In genomic region chr9:96442491-96442890, GRCh38 we compare ENCODE assay signal across 25 cellular contexts. TPM values are rescaled to one million over a fixed set of nuclear protein-coding genes. Genes with fewer than 3 reads are reported as not detected.
DNase-seq lines count a peak whose midpoint lies in the region; ATAC-seq, FAIRE-seq and TF ChIP-seq lines count a peak whose summit lies in the region.
"Had no signal": no experiment of that assay in that cellular context is flagged by ENCODE, and none has a peak within 500 bp of the region (broad histone marks: within the 10 kb centered on the region; RNA-seq: fewer than 3 reads in every experiment).

No MANE protein-coding gene starts in this region.

- WGBS in A549 (ENCODE audit: missing lambda C conversion rate) = 89% methylated on average over 2 of the region's 3 CpGs

- H3K9me3 Mint-ChIP-seq in activated CD4-positive, alpha-beta memory T cell treated with anti-CD3 and anti-CD28 coated beads for 36 hours = peaks cover 2% of the 10 kb centered on the region
- H3K9me3 Mint-ChIP-seq: CD4-positive, CD25-positive, alpha-beta regulatory T cell; IgD-negative memory B cell had no signal

- no peak for TF ChIP-seq POLR2A in A549 (IDR thresholded peaks at IDR 0.05; ENCODE audit: low read length)

- CTCF ChIA-PET in A549 (lab: Yijun Ruan, JAX) = interaction anchor here (0.5 to 2.0 kb wide), 11 partner anchors 8 to 194 kb away, joined by 3 to 12 read pairs (median 4); no protein-coding TSS in a partner anchor
- CTCF ChIA-PET in activated CD4-positive, alpha-beta memory T cell treated with anti-CD3 and anti-CD28 coated beads for 36 hours (lab: Charles Lee) = interaction anchor here (0.7 to 5.7 kb wide), 29 partner anchors 9 to 414 kb away, joined by 3 to 48 read pairs (median 4); partner anchors contain the start of genes CDC14B, HABP4, PRXL2C and ZNF510

- no peak for TF ChIP-seq RAD21 in A549 (conservative IDR thresholded peaks at IDR 0.05 in 1 of 2, IDR thresholded peaks at IDR 0.05 in 1 of 2)

- no peaks in the 10 kb centered on the region for H3K79me2 ChIP-seq in osteoblast (ENCODE audit: insufficient read depth, low read length)

- no peak for TF ChIP-seq EP300 in A549 (IDR thresholded peaks at IDR 0.05)

- H3K9me3 ChIP-seq in A549 (no peaks in the 10 kb centered on the region), osteoblast (ENCODE audit: low read depth, low read length) (no peaks in the 10 kb centered on the region)
- H3K9me3 ChIP-seq: left ventricle myocardium inferior, neutrophil, suprapubic skin had no signal

- no peak overlapping the region for H3K27ac Mint-ChIP-seq in activated CD4-positive, alpha-beta memory T cell treated with anti-CD3 and anti-CD28 coated beads for 36 hours
- H3K27ac Mint-ChIP-seq: activated CD4-positive, alpha-beta T cell treated with anti-CD3 and anti-CD28 coated beads for 36 hours; CD4-positive, CD25-positive, alpha-beta regulatory T cell had no signal

- H3K4me3 ChIP-seq in A549 = no peak overlapping the region
- H3K4me3 ChIP-seq in HL-60 (replicated peaks; ENCODE audit: insufficient read depth, low read length) = no peak overlapping the region
- H3K4me3 ChIP-seq in osteoblast (ENCODE audit: insufficient read depth, low read length) = no peak overlapping the region
- H3K4me3 ChIP-seq: cardiac muscle cell, dorsolateral prefrontal cortex, left ventricle myocardium inferior, suprapubic skin had no signal

- no peak for FAIRE-seq in A549 (lab: Jason Lieb, UNC)
- FAIRE-seq: GM12891, TTC549 had no signal

- POLR2A ChIA-PET in A549 (lab: Yijun Ruan, JAX) = no interaction called here
- POLR2A ChIA-PET in activated CD4-positive, alpha-beta memory T cell treated with anti-CD3 and anti-CD28 coated beads for 36 hours (lab: Charles Lee) = interaction anchor here (0.6 to 1.5 kb wide), 3 partner anchors 124 to 213 kb away, joined by 3 read pairs; partner anchors contain the start of gene PRXL2C

- H3K4me2 ChIP-seq in A549 (no peak overlapping the region), osteoblast (ENCODE audit: insufficient read depth, low read length) (no peak overlapping the region)

- no peak overlapping the region for H3K4me3 Mint-ChIP-seq in activated CD4-positive, alpha-beta memory T cell treated with anti-CD3 and anti-CD28 coated beads for 36 hours
- H3K4me3 Mint-ChIP-seq: activated CD4-positive, alpha-beta T cell treated with anti-CD3 and anti-CD28 coated beads for 36 hours; IgD-negative memory B cell had no signal

- no peaks in the 10 kb centered on the region for H4K20me1 ChIP-seq in osteoblast (ENCODE audit: insufficient read depth, low read length)

- peaks cover 3% of the 10 kb centered on the region for H3K4me1 Mint-ChIP-seq in activated CD4-positive, alpha-beta memory T cell treated with anti-CD3 and anti-CD28 coated beads for 36 hours (ENCODE audit: low read depth)
- H3K4me1 Mint-ChIP-seq: activated CD4-positive, alpha-beta T cell treated with anti-CD3 and anti-CD28 coated beads for 36 hours; CD4-positive, CD25-positive, alpha-beta regulatory T cell; IgD-negative memory B cell had no signal

- H3K27me3 Mint-ChIP-seq in activated CD4-positive, alpha-beta memory T cell treated with anti-CD3 and anti-CD28 coated beads for 36 hours = no peaks in the 10 kb centered on the region
- H3K27me3 Mint-ChIP-seq: activated CD4-positive, alpha-beta T cell treated with anti-CD3 and anti-CD28 coated beads for 36 hours; IgD-negative memory B cell had no signal

- intact Hi-C loops in activated CD4-positive, alpha-beta memory T cell treated with anti-CD3 and anti-CD28 coated beads for 36 hours (cut with micrococcal nuclease) = loop anchor here (1.0 kb wide), 2 partner anchors 209 to 224 kb away; no protein-coding TSS in a partner anchor

- H2AFZ ChIP-seq in osteoblast (ENCODE audit: low read length) = no peak overlapping the region

- H3K27me3 ChIP-seq in HL-60 (ENCODE audit: insufficient read depth, poor library complexity, severe bottlenecking) (no peaks in the 10 kb centered on the region), osteoblast (ENCODE audit: insufficient read depth, low read length) (no peaks in the 10 kb centered on the region)
- H3K27me3 ChIP-seq: cardiac muscle cell, dorsolateral prefrontal cortex, suprapubic skin had no signal

- H3K27ac ChIP-seq in A549 (no peak overlapping the region), HL-60 (replicated peaks) (no peak overlapping the region), osteoblast (ENCODE audit: low read depth, low read length) (no peak overlapping the region)
- H3K27ac ChIP-seq: cardiac muscle cell, left ventricle myocardium inferior, neutrophil, suprapubic skin had no signal

- DNase-seq in A549 (ENCODE audit: low read depth in 1 of 2, low spot score in 1 of 2) = no peak
- DNase-seq in HL-60 (ENCODE audit: low read depth in 1 of 2, low spot score in 1 of 2) = peak; percentile 22 to 37
- peak; percentile 26 for DNase-seq in SIG-M5 (lab: John Stamatoyannopoulos, UW)
- DNase-seq in fibroblast of gingiva (ENCODE audit: low read depth) = peak; percentile 49
- DNase-seq in activated CD4-positive, alpha-beta memory T cell treated with anti-CD3 and anti-CD28 coated beads for 36 hours = no peak
- no peak for DNase-seq in hippocampal formation (lab: John Stamatoyannopoulos, UW)
- no peak for DNase-seq in osteoblast (ENCODE audit: insufficient read length, low spot score, missing footprints)
- no peak for DNase-seq in DMS79 treated with DMSO at 0.1 percent for 48 hours (lab: John Stamatoyannopoulos, UW)
- DNase-seq: activated gamma-delta T cell; amniotic stem cell; dorsolateral prefrontal cortex; glutamatergic neuron; HCEC 1CT; left ventricle myocardium inferior; retina; stimulated activated CD4-positive, alpha-beta T cell treated with anti-CD3 and anti-CD28 coated beads, Interleukin-12 subunit alpha, Interleukin-12 subunit beta, amount 100 ng/mL, for 4 hours had no signal

- H3K36me3 ChIP-seq in osteoblast (ENCODE audit: insufficient read depth, low read length) = no peaks in the 10 kb centered on the region
- H3K36me3 ChIP-seq: cardiac muscle cell, left ventricle myocardium inferior, neutrophil, suprapubic skin had no signal

- TF ChIP-seq CTCF in A549 (IDR thresholded peaks at IDR 0.05) (no peak), HL-60 (IDR thresholded peaks at IDR 0.05; ENCODE audit: insufficient read depth, low read length) (no peak), osteoblast (IDR thresholded peaks at IDR 0.05; ENCODE audit: extremely low read depth, low read depth, low read length) (no peak)

- no peaks in the 10 kb centered on the region for H3K36me3 Mint-ChIP-seq in activated CD4-positive, alpha-beta memory T cell treated with anti-CD3 and anti-CD28 coated beads for 36 hours
- H3K36me3 Mint-ChIP-seq: CD4-positive, CD25-positive, alpha-beta regulatory T cell; IgD-negative memory B cell had no signal

- peak; percentile 76 to 89; a peak in 5 of 6 replicates for ATAC-seq in A549
- ATAC-seq: PC-3 had no signal

- H3K4me1 ChIP-seq in A549 = no peaks in the 10 kb centered on the region
- no peaks in the 10 kb centered on the region for H3K4me1 ChIP-seq in osteoblast (ENCODE audit: insufficient read depth, low read length)
- H3K4me1 ChIP-seq: left ventricle myocardium inferior, suprapubic skin had no signal

TF ChIP-seq in A549, 52 proteins besides CTCF, POLR2A, EP300 and RAD21 (continues in another document):
- TF ChIP-seq CHD2 (IDR thresholded peaks at IDR 0.05; ENCODE audit: low read length, partially characterized antibody) (no peak), ATOH8 (CRISPR knock-in tag; IDR thresholded peaks at IDR 0.05; ENCODE audit: low read depth) (no peak), SREBF2 (IDR thresholded peaks at IDR 0.05) (no peak), ELK1 (IDR thresholded peaks at IDR 0.05; ENCODE audit: low read depth, low read length) (no peak), FOSB (CRISPR knock-in tag; IDR thresholded peaks at IDR 0.05) (no peak)

RNA-seq across cellular contexts. Expression of gene HABP4, which starts 7.5 kb away (rescaled TPM):
- 7.3 and 12.4 TPM in 2 replicates for polyA plus RNA-seq in A549 (2011; rRNA removed)
- 7.4 and 7.6 TPM in 2 replicates for polyA plus RNA-seq in A549 (2012; cell fraction: cytosol; rRNA removed)
- polyA plus RNA-seq in A549 (2012; cell fraction: nucleus; rRNA removed) = 3.3 and 5.9 TPM in 2 replicates
- 11.9 to 12.8 TPM (median 12.0 TPM) in 3 replicates for polyA plus RNA-seq in A549 (2017; fragmentation: RNase III; extraction: RNeasy Plus Mini Kit Qiagen cat#74134 plus additional on column Dnase treatment)
- polyA minus RNA-seq in A549 (2011; rRNA and poly(A)+ RNA removed) = 2.7 and 3.8 TPM in 2 replicates
- total RNA-seq in activated CD4-positive, alpha-beta memory T cell treated with anti-CD3 and anti-CD28 coated beads for 36 hours = 10 to 100 TPM; 17.4 to 19.0 TPM
- total RNA-seq in osteoblast = 12.7 and 14.1 TPM in 2 replicates

RNA-seq across cellular contexts. Expression of gene ZNF367, which starts 24.3 kb away (rescaled TPM):
- polyA plus RNA-seq in A549 (2011; rRNA removed) = 3.8 and 4.8 TPM in 2 replicates
- 3.3 and 4.2 TPM in 2 replicates for polyA plus RNA-seq in A549 (2012; cell fraction: cytosol; rRNA removed)
- polyA plus RNA-seq in A549 (2012; cell fraction: nucleus; rRNA removed) = 5.3 and 5.4 TPM in 2 replicates
- 8.2 to 8.3 TPM (median 8.3 TPM) in 3 replicates for polyA plus RNA-seq in A549 (2017; fragmentation: RNase III; extraction: RNeasy Plus Mini Kit Qiagen cat#74134 plus additional on column Dnase treatment)
- polyA minus RNA-seq in A549 (2011; rRNA and poly(A)+ RNA removed) = 3.2 and 3.6 TPM in 2 replicates
- total RNA-seq in activated CD4-positive, alpha-beta memory T cell treated with anti-CD3 and anti-CD28 coated beads for 36 hours = 10 to 100 TPM; 29.0 to 30.1 TPM
- 1.4 and 2.1 TPM in 2 replicates for total RNA-seq in osteoblast

RNA-seq across cellular contexts. Expression of gene SLC35D2, which starts 59.0 kb away (rescaled TPM):
- polyA plus RNA-seq in A549 (2011; rRNA removed) (29.8 and 30.9 TPM in 2 replicates), A549 (2017; fragmentation: RNase III; extraction: RNeasy Plus Mini Kit Qiagen cat#74134 plus additional on column Dnase treatment) (13.8 to 15.2 TPM (median 13.8 TPM) in 3 replicates)
- 10.1 and 12.3 TPM in 2 replicates for polyA plus RNA-seq in A549 (2012; cell fraction: cytosol; rRNA removed)
- polyA plus RNA-seq in A549 (2012; cell fraction: nucleus; rRNA removed) = 4.6 and 8.6 TPM in 2 replicates
- polyA minus RNA-seq in A549 (2011; rRNA and poly(A)+ RNA removed) = 8.6 and 11.0 TPM in 2 replicates
- total RNA-seq in activated CD4-positive, alpha-beta memory T cell treated with anti-CD3 and anti-CD28 coated beads for 36 hours = 1 to 10 TPM; 8.1 to 8.5 TPM
- 18.5 and 18.6 TPM in 2 replicates for total RNA-seq in osteoblast

Comparison
In these comparisons a context has a peak if more than half of its experiments do, and no peak if none do; other contexts are left out.
1. DNase-seq: peak in HL-60 (2 of 2), SIG-M5 (single experiment) and fibroblast of gingiva (single experiment); none in A549 (0 of 2), activated CD4-positive, alpha-beta memory T cell treated with anti-CD3 and anti-CD28 coated beads for 36 hours (single experiment), hippocampal formation (0 of 2), osteoblast (single experiment) and DMS79 treated with DMSO at 0.1 percent for 48 hours (single experiment).